In the genomic region with DNA sequence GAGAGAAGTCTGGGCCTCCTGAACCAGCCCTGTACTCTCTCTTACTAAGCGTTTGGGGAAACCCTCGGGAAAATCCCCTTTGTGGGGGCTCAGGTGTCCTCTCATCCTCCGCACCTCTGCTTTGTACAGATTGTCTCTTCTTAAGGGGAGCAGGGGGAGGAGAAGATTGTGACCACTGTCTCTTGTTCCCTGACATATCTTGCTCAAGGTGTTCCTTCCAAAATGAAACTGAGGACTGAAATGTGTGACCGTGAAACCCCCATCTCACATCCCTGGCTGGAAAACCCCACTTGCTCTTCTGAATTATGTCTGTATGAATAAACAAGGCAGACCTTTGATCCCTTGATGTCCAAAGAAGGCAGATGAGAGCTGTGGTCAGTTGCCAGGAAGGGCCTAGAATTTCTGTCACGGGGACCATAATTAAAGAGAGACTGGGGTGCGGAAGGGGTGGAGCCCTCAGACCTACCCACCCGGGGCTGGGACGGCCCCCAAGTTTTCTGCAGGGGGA, we compare ENCODE assay signal across 12 cellular contexts.
DNase-seq lines count a peak whose midpoint lies in the region; ATAC-seq and TF ChIP-seq lines count a peak whose summit lies in the region.
"Had no signal": no experiment of that assay in that cellular context is flagged by ENCODE, and none has a peak within 500 bp of the region (broad histone marks: within the 10 kb centered on the region; RNA-seq: fewer than 3 reads in every experiment).

No MANE protein-coding gene starts in this region.

- ATAC-seq in HG02571 (IDR thresholded peaks at IDR 0.05; ENCODE audit: unreplicated experiment) (peak; percentile 73), HG03280 (IDR thresholded peaks at IDR 0.05; ENCODE audit: unreplicated experiment) (peak; percentile 67)
- ATAC-seq: gastroesophageal sphincter, HCT116, Panc1 had no signal

- in situ Hi-C loops in KBM-7 (cut with MboI; ENCODE audit: low pct_unique_long_range_greater_than_20kb, low sequenced_read_pairs) = no loop called here

- no peaks in the 10 kb centered on the region for H3K27me3 ChIP-seq in ascending aorta
- H3K27me3 ChIP-seq: gastroesophageal sphincter had no signal

- H3K27ac ChIP-seq in ascending aorta = no peak overlapping the region
- H3K27ac ChIP-seq: gastroesophageal sphincter had no signal

- H3K36me3 ChIP-seq in ascending aorta = no peaks in the 10 kb centered on the region
- H3K36me3 ChIP-seq: gastroesophageal sphincter had no signal

- DNase-seq in GM12864 (ENCODE audit: low read depth) (peak; percentile 38), GM19240 (ENCODE audit: insufficient read length, low spot score) (peak; percentile 18), superior temporal gyrus (ENCODE audit: extremely low spot score) (no peak), NCI-H2107 treated with DMSO at 0.1 percent for 48 hours (lab: John Stamatoyannopoulos, UW; ENCODE audit: unreplicated experiment) (no peak), ascending aorta (ENCODE audit: low spot score in 2 of 2) (no peak), KBM-7 (no peak)
- DNase-seq: DMS79 had no signal

- intact Hi-C loops in ascending aorta (cut with DNase I) = no loop called here

- TF ChIP-seq CTCF in GM12864 (IDR thresholded peaks at IDR 0.05; ENCODE audit: low read depth, low read length, missing control alignments) (no peak), ascending aorta (IDR thresholded peaks at IDR 0.05) (no peak)

- H3K9me3 ChIP-seq in ascending aorta = no peaks in the 10 kb centered on the region
- H3K9me3 ChIP-seq: gastroesophageal sphincter had no signal

- H3K4me3 ChIP-seq in GM12864 (ENCODE audit: low read depth, low read length) (no peak overlapping the region; the same call in 1 of the 2 replicates), ascending aorta (no peak overlapping the region)
- H3K4me3 ChIP-seq: gastroesophageal sphincter had no signal

- H3K4me1 ChIP-seq in ascending aorta = no peaks in the 10 kb centered on the region
- H3K4me1 ChIP-seq: gastroesophageal sphincter had no signal

Comparison
In these comparisons a context has a peak if more than half of its experiments do, and no peak if none do; other contexts are left out.
1. DNase-seq: peak in GM12864 (single experiment) and GM19240 (single experiment); none in superior temporal gyrus (single experiment), NCI-H2107 treated with DMSO at 0.1 percent for 48 hours (single experiment), ascending aorta (0 of 2) and KBM-7 (single experiment).